ENCODE assay signal across 24 cellular contexts in genomic region chr10:22697799-22698198, GRCh38. TPM values are rescaled to one million over a fixed set of nuclear protein-coding genes. Genes with fewer than 3 reads are reported as not detected.
A peak's percentile ranks its signal among the peaks of the same experiment; 100 is the strongest.
DNase-seq lines count a peak whose midpoint lies in the region; ATAC-seq, FAIRE-seq and TF ChIP-seq lines count a peak whose summit lies in the region.
"Had no signal": no experiment of that assay in that cellular context is flagged by ENCODE, and none has a peak within 500 bp of the region (broad histone marks: within the 10 kb centered on the region; RNA-seq: fewer than 3 reads in every experiment).

No MANE protein-coding gene starts in this region.

- CTCF ChIA-PET in SK-N-SH (lab: Yijun Ruan, JAX) = no interaction called here

- no peak for TF ChIP-seq RAD21 in SK-N-SH (IDR thresholded peaks at IDR 0.05; ENCODE audit: low read length)

- H3K27ac Mint-ChIP-seq in CD4-positive, CD25-positive, alpha-beta regulatory T cell = peak overlapping the region; percentile 20 to 86 (median 61)
- H3K27ac Mint-ChIP-seq: B cell had no signal

- H3K4me3 Mint-ChIP-seq in CD4-positive, CD25-positive, alpha-beta regulatory T cell = peak overlapping the region in 1 of 4 donors; percentile 18
- H3K4me3 Mint-ChIP-seq: B cell had no signal

- POLR2A ChIA-PET in SK-N-SH (lab: Yijun Ruan, JAX) = no interaction called here

- H3K27ac ChIP-seq in SK-N-SH (ENCODE audit: low read depth in 2 of 2, low read length in 1 of 2) (no peak overlapping the region), pancreas (no peak overlapping the region), smooth muscle cell (ENCODE audit: low read depth) (no peak overlapping the region)
- H3K27ac ChIP-seq in CD4-positive, CD25-positive, alpha-beta regulatory T cell (ENCODE audit: insufficient read depth, low read length, poor library complexity, severe bottlenecking) = no peak overlapping the region
- H3K27ac ChIP-seq: 22Rv1 had no signal

- H3K36me3 ChIP-seq in SK-N-SH (replicated peaks in 1 of 2; ENCODE audit: control insufficient read depth in 1 of 2, insufficient read depth in 2 of 2, low read length in 1 of 2) (no peaks in the 10 kb centered on the region), pancreas (no peaks in the 10 kb centered on the region), smooth muscle cell (ENCODE audit: low read depth) (no peaks in the 10 kb centered on the region)
- H3K36me3 ChIP-seq in CD4-positive, CD25-positive, alpha-beta regulatory T cell (ENCODE audit: control insufficient read depth, insufficient read depth, low read length) = peaks cover 6% of the 10 kb centered on the region
- H3K36me3 ChIP-seq: MG63 had no signal

- H3K9me3 Mint-ChIP-seq in CD4-positive, CD25-positive, alpha-beta regulatory T cell = no peaks in the 10 kb centered on the region

- peaks cover 0 to 11% of the 10 kb centered on the region in 2 experiments; a peak in 2 of 4 replicates for H3K4me1 ChIP-seq in SK-N-SH (ENCODE audit: control insufficient read depth in 1 of 2, insufficient read depth in 2 of 2, low read depth in 1 of 2, low read length in 1 of 2)
- peaks cover 75% of the 10 kb centered on the region for H3K4me1 ChIP-seq in CD4-positive, CD25-positive, alpha-beta regulatory T cell (ENCODE audit: control insufficient read depth, insufficient read depth, low read length, poor library complexity, severe bottlenecking)
- H3K4me1 ChIP-seq in pancreas = peaks cover 0 to 23% (median 5%) of the 10 kb centered on the region in 3 donors
- no peaks in the 10 kb centered on the region for H3K4me1 ChIP-seq in smooth muscle cell (ENCODE audit: low read depth)

- no peak overlapping the region for H3K4me3 ChIP-seq in SK-N-SH (ENCODE audit: low read depth in 2 of 2, low read length in 1 of 2)
- no peak overlapping the region for H3K4me3 ChIP-seq in CD4-positive, CD25-positive, alpha-beta regulatory T cell (ENCODE audit: low read depth, low read length)
- no peak overlapping the region for H3K4me3 ChIP-seq in pancreas
- no peak overlapping the region for H3K4me3 ChIP-seq in smooth muscle cell
- H3K4me3 ChIP-seq: GM12878, MG63 had no signal

- WGBS in SK-N-SH (ENCODE audit: low lambda C conversion rate) = 97% methylated on average over 10 of the region's 10 CpGs
- 92 to 95% methylated on average over 10 of the region's 10 CpGs for WGBS in pancreas, 2 donors
- 95% methylated on average over 10 of the region's 10 CpGs for WGBS in smooth muscle cell (ENCODE audit: low lambda C conversion rate)

- H3K27me3 Mint-ChIP-seq in CD4-positive, CD25-positive, alpha-beta regulatory T cell = no peaks in the 10 kb centered on the region
- H3K27me3 Mint-ChIP-seq: B cell had no signal

- intact Hi-C loops in pancreas (cut with DNase I) = no loop called here

- no peak for ATAC-seq in SK-N-SH treated with all-trans-retinoic acid at 6 μM for 48 hours
- ATAC-seq in CD4-positive, CD25-positive, alpha-beta regulatory T cell (ENCODE audit: low read depth in 2 of 2) = no peak
- no peak for ATAC-seq in pancreas
- ATAC-seq: GM12878, Panc1 had no signal

- no peak for TF ChIP-seq EP300 in SK-N-SH (IDR thresholded peaks at IDR 0.05; ENCODE audit: borderline replicate concordance in 1 of 2, low read depth in 1 of 2, low read length in 1 of 2)

- no peak overlapping the region for H3K9ac ChIP-seq in SK-N-SH
- H3K9ac ChIP-seq in smooth muscle cell (ENCODE audit: low read depth) = no peak overlapping the region

- no peaks in the 10 kb centered on the region for H3K36me3 Mint-ChIP-seq in CD4-positive, CD25-positive, alpha-beta regulatory T cell

- H2AFZ ChIP-seq in SK-N-SH (ENCODE audit: low read depth) (no peak overlapping the region), smooth muscle cell (ENCODE audit: low read depth) (no peak overlapping the region)

- FAIRE-seq in RCC 7860 (lab: Jason Lieb, UNC) (peak; percentile 89), pancreas (lab: Jason Lieb, UNC) (no peak)
- FAIRE-seq: G401.6, GM12878, GM18507, H54 had no signal

- H3K79me2 ChIP-seq in SK-N-SH (ENCODE audit: insufficient read depth) = peaks cover 82% of the 10 kb centered on the region
- H3K79me2 ChIP-seq in smooth muscle cell (ENCODE audit: low read depth) = peaks cover 74% of the 10 kb centered on the region

- no peaks in the 10 kb centered on the region for H3K9me2 ChIP-seq in SK-N-SH

- H3K9me3 ChIP-seq in SK-N-SH = no peaks in the 10 kb centered on the region
- H3K9me3 ChIP-seq in CD4-positive, CD25-positive, alpha-beta regulatory T cell (ENCODE audit: control insufficient read depth in 2 of 2, low read length in 2 of 2) = no peaks in the 10 kb centered on the region
- H3K9me3 ChIP-seq in pancreas = no peaks in the 10 kb centered on the region
- no peaks in the 10 kb centered on the region for H3K9me3 ChIP-seq in smooth muscle cell (replicated peaks; ENCODE audit: low read depth)
- H3K9me3 ChIP-seq: MG63 had no signal

- H3K27me3 ChIP-seq in SK-N-SH (ENCODE audit: insufficient read depth) (no peaks in the 10 kb centered on the region), pancreas (no peaks in the 10 kb centered on the region), smooth muscle cell (ENCODE audit: low read depth) (no peaks in the 10 kb centered on the region)
- H3K27me3 ChIP-seq in CD4-positive, CD25-positive, alpha-beta regulatory T cell (ENCODE audit: control insufficient read depth, insufficient read depth, low read length) = no peaks in the 10 kb centered on the region
- H3K27me3 ChIP-seq: MG63 had no signal

- H3K4me1 Mint-ChIP-seq in CD4-positive, CD25-positive, alpha-beta regulatory T cell = peaks cover 58 to 92% (median 69%) of the 10 kb centered on the region in 4 donors

- H3K4me2 ChIP-seq in SK-N-SH (no peak overlapping the region), smooth muscle cell (no peak overlapping the region)

- H3F3A ChIP-seq in SK-N-SH (replicated peaks; ENCODE audit: insufficient read depth) (peaks cover 5% of the 10 kb centered on the region), smooth muscle cell (ENCODE audit: low read depth) (no peaks in the 10 kb centered on the region)

- TF ChIP-seq CTCF in SK-N-SH (IDR thresholded peaks at IDR 0.05) (no peak), pancreas (IDR thresholded peaks at IDR 0.05) (no peak), smooth muscle cell (IDR thresholded peaks at IDR 0.05; ENCODE audit: borderline replicate concordance, insufficient read depth, poor library complexity, severe bottlenecking) (no peak)

- H4K20me1 ChIP-seq in SK-N-SH (ENCODE audit: insufficient read depth) (peaks cover 51% of the 10 kb centered on the region), smooth muscle cell (ENCODE audit: low read depth) (peaks cover 80% of the 10 kb centered on the region)

- DNase-seq in SK-N-SH (no peak), RCC 7860 (ENCODE audit: low spot score) (peak; percentile 33), left kidney (ENCODE audit: low read depth, low spot score) (peak; percentile 37), OCI-M2 (lab: John Stamatoyannopoulos, UW; ENCODE audit: unreplicated experiment) (no peak), pancreas (no peak), smooth muscle cell (lab: John Stamatoyannopoulos, UW; ENCODE audit: unreplicated experiment) (no peak)
- no peak for DNase-seq in CD4-positive, CD25-positive, alpha-beta regulatory T cell
- DNase-seq: DND-41, Karpas-422, MG63, NCI-H1092, NCI-H146, NCI-H2081, NCI-H510A, NCI-H774, SHP77 treated with DMSO at 0.1 percent for 48 hours had no signal

TF ChIP-seq in SK-N-SH treated with all-trans-retinoic acid at 6 μM for 48 hours, 23 proteins besides CTCF, POLR2A, EP300 and RAD21 (continues in another document):
- TF ChIP-seq BACH2 (CRISPR knock-in tag; IDR thresholded peaks at IDR 0.05; ENCODE audit: borderline replicate concordance) (no peak), ZC3H10 (CRISPR knock-in tag; IDR thresholded peaks at IDR 0.05) (no peak), ARNTL (CRISPR knock-in tag; IDR thresholded peaks at IDR 0.05; ENCODE audit: borderline replicate concordance, low read depth) (no peak), ZFP3 (CRISPR knock-in tag; IDR thresholded peaks at IDR 0.05) (no peak), RARB (CRISPR knock-in tag; IDR thresholded peaks at IDR 0.05) (no peak), ZNF8 (CRISPR knock-in tag; IDR thresholded peaks at IDR 0.05) (no peak), ZNF565 (CRISPR knock-in tag; conservative IDR thresholded peaks at IDR 0.05; ENCODE audit: low read depth) (no peak), POU6F1 (CRISPR knock-in tag; IDR thresholded peaks at IDR 0.05; ENCODE audit: borderline replicate concordance, low read depth) (no peak), CSDC2 (CRISPR knock-in tag; IDR thresholded peaks at IDR 0.05) (no peak), ISL1 (CRISPR knock-in tag; IDR thresholded peaks at IDR 0.05) (no peak)

RNA-seq across cellular contexts. Expression of gene PIP4K2A, which starts 16.6 kb away (rescaled TPM):
- polyA plus RNA-seq in SK-N-SH (2012; rRNA removed) (10.8 and 10.9 TPM in 2 replicates), pancreas (1 to 10 TPM; 3.6 to 4.3 TPM), smooth muscle cell (7.5 and 7.9 TPM in 2 replicates)
- polyA plus RNA-seq in SK-N-SH (2012; cell fraction: cytosol; rRNA removed) = 13.3 and 16.6 TPM in 2 replicates
- 5.2 and 8.9 TPM in 2 replicates for polyA plus RNA-seq in SK-N-SH (2012; cell fraction: nucleus; rRNA removed)
- total RNA-seq in CD4-positive, CD25-positive, alpha-beta regulatory T cell = 156 TPM
- polyA plus RNA-seq in CD4-positive, CD25-positive, alpha-beta regulatory T cell = 10 to 100 TPM; 41.3 to 68.8 (median 49.1) TPM
- total RNA-seq in pancreas (10 to 100 TPM in 2 of 6 donors, 1 to 10 TPM in 4; 5.6 to 17.8 (median 7.9) TPM), smooth muscle cell (8.9 and 13.7 TPM in 2 replicates)

Comparison
In these comparisons a context has a peak if more than half of its experiments do, and no peak if none do; other contexts are left out.
1. DNase-seq: peak in RCC 7860 (single experiment) and left kidney (single experiment); none in SK-N-SH (single experiment), CD4-positive, CD25-positive, alpha-beta regulatory T cell (0 of 3), OCI-M2 (single experiment), pancreas (0 of 6) and smooth muscle cell (single experiment).